Comparison of ENCODE assay signal across 8 cellular contexts in the genomic region with DNA sequence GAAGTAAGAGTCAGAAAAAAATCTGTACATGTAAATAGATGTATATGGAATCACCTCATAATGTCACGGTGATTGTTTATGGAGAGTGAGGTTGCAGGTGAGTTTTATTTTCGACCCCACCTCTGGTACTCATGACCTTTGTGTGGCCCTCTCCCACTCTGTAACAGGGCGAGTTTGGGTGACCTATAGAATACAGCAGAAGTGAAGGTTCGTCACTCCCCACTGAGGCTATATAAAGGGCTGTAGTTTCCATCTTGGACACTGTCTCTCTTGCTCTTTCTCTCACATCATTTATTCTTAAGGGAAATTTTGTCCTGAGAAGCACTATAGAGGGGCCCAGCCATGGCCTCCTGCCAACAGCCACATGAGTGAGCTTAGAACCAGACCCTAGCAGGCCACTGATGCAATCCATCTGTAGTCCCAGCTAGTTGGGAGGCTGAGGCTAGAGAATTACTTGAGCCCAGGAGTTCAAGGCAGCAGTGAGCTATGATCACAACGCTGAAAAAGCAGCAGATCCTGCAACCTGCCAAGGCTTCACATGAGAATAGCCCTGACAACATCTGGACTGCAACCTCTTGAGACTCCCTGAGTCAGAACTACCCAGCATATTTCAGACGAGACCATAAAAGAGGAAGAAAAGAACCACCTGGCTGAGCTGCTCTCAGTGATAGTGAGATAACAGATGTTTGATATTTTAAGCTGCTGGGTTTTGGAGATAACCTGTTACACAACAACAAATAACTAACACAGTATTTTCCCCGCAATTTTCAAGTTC.
DNase-seq lines count a peak whose midpoint lies in the region; ATAC-seq and TF ChIP-seq lines count a peak whose summit lies in the region.

No MANE protein-coding gene starts in this region.

- intact Hi-C loops in activated CD8-positive, alpha-beta T cell treated with anti-CD3 and anti-CD28 coated beads for 36 hours (cut with micrococcal nuclease) = loop anchor here (5.0 kb wide), 1 partner anchor 72 kb away; a partner anchor contains a TSS

- POLR2A ChIA-PET in activated CD8-positive, alpha-beta T cell treated with anti-CD3 and anti-CD28 coated beads for 36 hours (lab: Charles Lee) = interaction anchor here (0.7 to 0.8 kb wide), 2 partner anchors 73 to 138 kb away, joined by 3 read pairs; no protein-coding TSS in a partner anchor

- CTCF ChIA-PET in activated CD8-positive, alpha-beta T cell treated with anti-CD3 and anti-CD28 coated beads for 36 hours (lab: Charles Lee) = interaction anchor here (0.7 to 11.4 kb wide), 8 partner anchors 31 to 254 kb away, joined by 3 to 237 read pairs (median 4); no protein-coding TSS in a partner anchor

- no peak overlapping the region for H3K27ac Mint-ChIP-seq in activated CD8-positive, alpha-beta T cell treated with anti-CD3 and anti-CD28 coated beads for 36 hours

- no peak overlapping the region for H3K4me3 Mint-ChIP-seq in activated CD8-positive, alpha-beta T cell treated with anti-CD3 and anti-CD28 coated beads for 36 hours

- no peaks in the 10 kb centered on the region for H3K9me3 Mint-ChIP-seq in activated CD8-positive, alpha-beta T cell treated with anti-CD3 and anti-CD28 coated beads for 36 hours

- peak; percentile 63 for DNase-seq in GM13976 (ENCODE audit: low spot score)
- DNase-seq in fibroblast of mammary gland (ENCODE audit: low read depth) = peak; percentile 55
- no peak for DNase-seq in superior temporal gyrus (ENCODE audit: extremely low spot score)
- no peak for DNase-seq in iPS-NIHi11 (ENCODE audit: low spot score)
- no peak for DNase-seq in AG20443 (ENCODE audit: low spot score)
- no peak for DNase-seq in activated CD8-positive, alpha-beta T cell treated with anti-CD3 and anti-CD28 coated beads for 36 hours

- no peaks in the 10 kb centered on the region for H3K27me3 Mint-ChIP-seq in activated CD8-positive, alpha-beta T cell treated with anti-CD3 and anti-CD28 coated beads for 36 hours

- H3K36me3 Mint-ChIP-seq in activated CD8-positive, alpha-beta T cell treated with anti-CD3 and anti-CD28 coated beads for 36 hours (ENCODE audit: low read depth) = no peaks in the 10 kb centered on the region

- ATAC-seq in GM21526 (IDR thresholded peaks at IDR 0.05; ENCODE audit: low FRiP score, unreplicated experiment) (peak; percentile 58), HG03521 (IDR thresholded peaks at IDR 0.05; ENCODE audit: unreplicated experiment) (peak; percentile 56)
- no peak for ATAC-seq in activated CD8-positive, alpha-beta T cell treated with anti-CD3 and anti-CD28 coated beads for 36 hours

- no peak overlapping the region for H3K4me3 ChIP-seq in fibroblast of mammary gland (ENCODE audit: control insufficient read depth, low read depth, low read length)

- TF ChIP-seq CTCF in GM13976 (IDR thresholded peaks at IDR 0.05; ENCODE audit: borderline replicate concordance, control extremely low read depth, extremely low read depth, insufficient read depth, missing control alignments) (no peak), fibroblast of mammary gland (conservative IDR thresholded peaks at IDR 0.05; ENCODE audit: control insufficient read depth, insufficient read depth, low read depth, low read length) (no peak)
- no peak for TF ChIP-seq CTCF in activated CD8-positive, alpha-beta T cell treated with anti-CD3 and anti-CD28 coated beads for 36 hours (IDR thresholded peaks at IDR 0.05)

- peaks cover 28% of the 10 kb centered on the region for H3K4me1 Mint-ChIP-seq in activated CD8-positive, alpha-beta T cell treated with anti-CD3 and anti-CD28 coated beads for 36 hours (ENCODE audit: low read depth)

- in situ Hi-C loops in GM13976 (cut with MboI; ENCODE audit: low sequenced_read_pairs, unreplicated experiment) = loop anchor here (5.0 kb wide), 1 partner anchor 122 kb away; no protein-coding TSS in a partner anchor

Comparison
In these comparisons a context has a peak if more than half of its experiments do, and no peak if none do; other contexts are left out.
1. DNase-seq: peak in GM13976 (single experiment) and fibroblast of mammary gland (single experiment); none in superior temporal gyrus (single experiment), iPS-NIHi11 (single experiment), AG20443 (single experiment) and activated CD8-positive, alpha-beta T cell treated with anti-CD3 and anti-CD28 coated beads for 36 hours (single experiment).